Comparison of ENCODE assay signal across 9 cellular contexts in genomic region chr9:34638138-34638445, GRCh38. TPM values are rescaled to one million over a fixed set of nuclear protein-coding genes. Genes with fewer than 3 reads are reported as not detected.
A peak's percentile ranks its signal among the peaks of the same experiment; 100 is the strongest.
DNase-seq lines count a peak whose midpoint lies in the region; ATAC-seq and TF ChIP-seq lines count a peak whose summit lies in the region.
"Had no signal": no experiment of that assay in that cellular context is flagged by ENCODE, and none has a peak within 500 bp of the region (broad histone marks: within the 10 kb centered on the region; RNA-seq: fewer than 3 reads in every experiment).

No MANE protein-coding gene starts in this region.

- H3K27me3 ChIP-seq in right lobe of liver (no peaks in the 10 kb centered on the region), tibial artery (no peaks in the 10 kb centered on the region)

- 6% methylated on average over 7 of the region's 7 CpGs for WGBS in right lobe of liver (ENCODE audit: insufficient coverage, low coverage, low lambda C conversion rate, missing lambda C conversion rate)

- CTCF ChIA-PET in activated CD8-positive, alpha-beta memory T cell treated with anti-CD3 and anti-CD28 coated beads, Interleukin-2, amount 10 ng/mL, durations not matched to agents 7 days and 5 days (lab: Charles Lee): interaction anchor here (1.1 to 12.5 kb wide), 11 partner anchors 7 to 975 kb away, joined by 3 to 293 read pairs (median 8); partner anchors contain the start of genes ARID3C, CCL27, DCTN3 and FANCG

- no peak for TF ChIP-seq CTCF in astrocyte of the cerebellum (IDR thresholded peaks at IDR 0.05; ENCODE audit: low read depth, low read length, missing control alignments)
- TF ChIP-seq CTCF in right lobe of liver (IDR thresholded peaks at IDR 0.05): no peak
- no peak for TF ChIP-seq CTCF in tibial artery (IDR thresholded peaks at IDR 0.05)

- H3K27me3 Mint-ChIP-seq in activated CD8-positive, alpha-beta memory T cell treated with anti-CD3 and anti-CD28 coated beads, Interleukin-2, amount 10 ng/mL, durations not matched to agents 7 days and 5 days: no peaks in the 10 kb centered on the region

- H3K4me1 ChIP-seq in right lobe of liver (peaks cover 0 to 38% (median 17%) of the 10 kb centered on the region in 4 donors), tibial artery (peaks cover 0 to 29% (median 23%) of the 10 kb centered on the region in 4 donors)

- H3K27ac ChIP-seq in right lobe of liver (peak overlapping the region; percentile 36 to 79 (median 72)), tibial artery (peak overlapping the region; percentile 87 to 91)

- peaks cover 9% of the 10 kb centered on the region for H3K36me3 Mint-ChIP-seq in activated CD8-positive, alpha-beta memory T cell treated with anti-CD3 and anti-CD28 coated beads, Interleukin-2, amount 10 ng/mL, durations not matched to agents 7 days and 5 days

- H3K9me3 ChIP-seq in right lobe of liver: no peaks in the 10 kb centered on the region
- H3K9me3 ChIP-seq in tibial artery: no peaks in the 10 kb centered on the region

- H3K4me1 Mint-ChIP-seq in activated CD8-positive, alpha-beta memory T cell treated with anti-CD3 and anti-CD28 coated beads, Interleukin-2, amount 10 ng/mL, durations not matched to agents 7 days and 5 days: peaks cover 36% of the 10 kb centered on the region

- H3K4me3 ChIP-seq in astrocyte of the cerebellum (ENCODE audit: low read depth, low read length) (peak overlapping the region; percentile 66), right lobe of liver (peak overlapping the region; percentile 50 to 91 (median 87)), tibial artery (peak overlapping the region; percentile 65 to 80)

- H3K36me3 ChIP-seq in right lobe of liver (peaks cover 0 to 6% (median 0%) of the 10 kb centered on the region in 4 donors), tibial artery (peaks cover 0 to 7% (median 0%) of the 10 kb centered on the region in 3 donors)

- in situ Hi-C loops in astrocyte of the cerebellum (cut with HindIII; ENCODE audit: low sequenced_read_pairs): no loop called here

- no peak for ATAC-seq in activated CD8-positive, alpha-beta memory T cell treated with anti-CD3 and anti-CD28 coated beads, Interleukin-2, amount 10 ng/mL, durations not matched to agents 7 days and 5 days
- ATAC-seq in right lobe of liver (no peak), HG02840 (IDR thresholded peaks at IDR 0.05; ENCODE audit: low FRiP score, unreplicated experiment) (no peak)

- peak overlapping the region; percentile 87 for H3K27ac Mint-ChIP-seq in activated CD8-positive, alpha-beta memory T cell treated with anti-CD3 and anti-CD28 coated beads, Interleukin-2, amount 10 ng/mL, durations not matched to agents 7 days and 5 days

- intact Hi-C loops in right lobe of liver (cut with DNase I): no loop called here
- intact Hi-C loops in tibial artery (cut with DNase I; ENCODE audit: low total_unique reads): no loop called here

- H3K4me3 Mint-ChIP-seq in activated CD8-positive, alpha-beta memory T cell treated with anti-CD3 and anti-CD28 coated beads, Interleukin-2, amount 10 ng/mL, durations not matched to agents 7 days and 5 days: peak overlapping the region; percentile 85

- no peaks in the 10 kb centered on the region for H3K9me3 Mint-ChIP-seq in activated CD8-positive, alpha-beta memory T cell treated with anti-CD3 and anti-CD28 coated beads, Interleukin-2, amount 10 ng/mL, durations not matched to agents 7 days and 5 days (ENCODE audit: low read depth)

- DNase-seq in activated CD8-positive, alpha-beta memory T cell treated with anti-CD3 and anti-CD28 coated beads, Interleukin-2, amount 10 ng/mL, durations not matched to agents 7 days and 5 days: no peak
- DNase-seq in activated CD8-positive, alpha-beta memory T cell treated with anti-CD3 and anti-CD28 coated beads, Interleukin-2, amount 50 U/mL, for 4 hours: no peak
- DNase-seq in astrocyte of the cerebellum (ENCODE audit: low read depth): no peak
- no peak for DNase-seq in right lobe of liver
- no peak for DNase-seq in tibial artery
- DNase-seq in NCI-H748 (lab: John Stamatoyannopoulos, UW; ENCODE audit: unreplicated experiment): no peak
- no peak for DNase-seq in glomerular visceral epithelial cell (ENCODE audit: extremely low spot score)

- no peak for TF ChIP-seq POLR2A in right lobe of liver (IDR thresholded peaks at IDR 0.05)

RNA-seq across cellular contexts. Expression of gene SIGMAR1, which starts 0.5 kb away (rescaled TPM):
- total RNA-seq in activated CD8-positive, alpha-beta memory T cell treated with anti-CD3 and anti-CD28 coated beads, Interleukin-2, amount 10 ng/mL, durations not matched to agents 7 days and 5 days: 10 to 100 TPM; 66.1 to 82.1 TPM
- 100 to 1,000 TPM in 5 of 6 experiments, 10 to 100 TPM in 1; 69.3 to 237 (median 123) TPM for total RNA-seq in right lobe of liver

RNA-seq across cellular contexts. Expression of gene GALT, which starts 8.4 kb away (rescaled TPM):
- total RNA-seq in activated CD8-positive, alpha-beta memory T cell treated with anti-CD3 and anti-CD28 coated beads, Interleukin-2, amount 10 ng/mL, durations not matched to agents 7 days and 5 days: 10 to 100 TPM; 61.0 to 71.3 TPM
- 100 to 1,000 TPM in 4 of 6 experiments, 10 to 100 TPM in 2; 58.2 to 157 (median 117) TPM for total RNA-seq in right lobe of liver

RNA-seq across cellular contexts. Expression of gene ARID3C, which starts 9.2 kb away (rescaled TPM):
- under 1 TPM in 1 of 2 experiments, not detected in 1; 0.26 TPM for total RNA-seq in activated CD8-positive, alpha-beta memory T cell treated with anti-CD3 and anti-CD28 coated beads, Interleukin-2, amount 10 ng/mL, durations not matched to agents 7 days and 5 days
- 1 to 10 TPM; 1.7 to 6.7 (median 2.5) TPM for total RNA-seq in right lobe of liver
- total RNA-seq: HT1080 had no signal

RNA-seq across cellular contexts. Expression of gene IL11RA, which starts 13.9 kb away (rescaled TPM):
- total RNA-seq in activated CD8-positive, alpha-beta memory T cell treated with anti-CD3 and anti-CD28 coated beads, Interleukin-2, amount 10 ng/mL, durations not matched to agents 7 days and 5 days: 10 to 100 TPM; 26.5 to 26.7 TPM
- total RNA-seq in right lobe of liver: 10 to 100 TPM in 5 of 6 experiments, 1 to 10 TPM in 1; 9.7 to 21.5 (median 14.7) TPM

RNA-seq across cellular contexts. Expression of gene DCTN3, which starts 17.8 kb away (rescaled TPM):
- 100 to 1,000 TPM; 106 to 120 TPM for total RNA-seq in activated CD8-positive, alpha-beta memory T cell treated with anti-CD3 and anti-CD28 coated beads, Interleukin-2, amount 10 ng/mL, durations not matched to agents 7 days and 5 days
- 10 to 100 TPM; 26.4 to 36.8 (median 32.7) TPM for total RNA-seq in right lobe of liver
